ENCODE assay signal across 1 cellular context in genomic region chr19:50542825-50543428, GRCh38.
TF ChIP-seq lines count a peak whose summit lies in the region.

No MANE protein-coding gene starts in this region.

TF ChIP-seq in HepG2, 621 proteins besides CTCF, POLR2A, EP300 and RAD21:
- TF ChIP-seq ZNF292 (CRISPR knock-in tag; IDR thresholded peaks at IDR 0.05; ENCODE audit: borderline replicate concordance, low read depth) (no peak), MYPOP (CRISPR knock-in tag; IDR thresholded peaks at IDR 0.05) (no peak), DNMT3B (CRISPR knock-in tag; conservative IDR thresholded peaks at IDR 0.05) (no peak), NR2F1 (CRISPR knock-in tag; IDR thresholded peaks at IDR 0.05) (no peak)
